1 cellular context compared by ENCODE assay signal in the genomic region with DNA sequence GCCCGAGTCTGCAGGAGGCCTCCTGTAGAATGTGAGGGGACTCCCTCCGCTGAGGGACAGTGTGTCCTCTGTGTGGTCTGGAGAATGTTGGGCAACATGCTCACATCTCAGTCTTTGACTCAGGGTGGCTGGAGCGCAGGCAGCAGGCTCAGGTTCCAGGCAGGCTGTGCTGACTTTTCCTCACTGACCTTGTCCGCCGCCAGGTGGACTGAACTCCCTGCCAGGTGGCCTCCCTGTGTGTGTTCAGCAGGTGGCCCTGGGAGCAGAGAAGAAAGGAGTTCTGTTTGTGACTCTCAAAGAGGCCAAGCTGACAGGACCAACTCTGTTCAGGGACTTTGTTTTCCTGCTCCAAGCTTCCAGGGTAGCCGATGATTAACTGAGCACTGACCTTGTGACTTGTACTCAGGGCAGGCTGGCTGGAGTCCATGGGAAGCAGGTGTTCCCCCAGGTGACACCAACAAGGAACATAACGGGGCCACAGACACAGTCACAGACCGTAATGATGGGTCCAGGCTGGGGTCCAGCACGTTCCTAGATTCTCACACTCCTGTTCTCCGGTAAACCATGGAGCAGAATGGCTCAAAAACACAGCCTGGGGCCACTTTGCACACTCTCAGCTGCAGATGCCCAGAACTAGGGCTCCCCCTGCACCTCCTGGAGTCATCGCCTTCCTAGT.
TF ChIP-seq lines count a peak whose summit lies in the region.

No MANE protein-coding gene starts in this region.

TF ChIP-seq in HepG2, 621 proteins besides CTCF, POLR2A, EP300 and RAD21 (continued from another document and continues in another):
- TF ChIP-seq ZNF280B (CRISPR knock-in tag; IDR thresholded peaks at IDR 0.05; ENCODE audit: borderline replicate concordance) (peak; percentile 88), MAF1 (CRISPR knock-in tag; IDR thresholded peaks at IDR 0.05; ENCODE audit: borderline replicate concordance) (no peak), ZBTB4 (CRISPR knock-in tag; IDR thresholded peaks at IDR 0.05; ENCODE audit: borderline replicate concordance) (no peak), ZNF720 (CRISPR knock-in tag; IDR thresholded peaks at IDR 0.05) (no peak), SP2 (CRISPR knock-in tag; IDR thresholded peaks at IDR 0.05) (no peak), ZNF660 (CRISPR knock-in tag; IDR thresholded peaks at IDR 0.05; ENCODE audit: borderline replicate concordance, low read depth) (no peak), KMT2A (CRISPR knock-in tag; IDR thresholded peaks at IDR 0.05) (peak; percentile 52; the same call in 1 of the 2 replicates), THRA (CRISPR knock-in tag; IDR thresholded peaks at IDR 0.05; ENCODE audit: borderline replicate concordance) (peak; percentile 48; the same call in 1 of the 2 replicates), CENPT (CRISPR knock-in tag; IDR thresholded peaks at IDR 0.05; ENCODE audit: low read depth) (no peak), SP140L (CRISPR knock-in tag; IDR thresholded peaks at IDR 0.05; ENCODE audit: borderline replicate concordance) (no peak), FOXO4 (CRISPR knock-in tag; conservative IDR thresholded peaks at IDR 0.05) (no peak), DNMT1 (CRISPR knock-in tag; IDR thresholded peaks at IDR 0.05) (no peak), MYPOP (CRISPR knock-in tag; IDR thresholded peaks at IDR 0.05) (0 out of 2 replicates have a peak, but pooled peaks have one; percentile 26), ZBTB39 (CRISPR knock-in tag; IDR thresholded peaks at IDR 0.05) (no peak), ZNF879 (CRISPR knock-in tag; IDR thresholded peaks at IDR 0.05) (no peak; the same call in 1 of the 2 replicates), ZBTB44 (CRISPR knock-in tag; IDR thresholded peaks at IDR 0.05) (no peak), CEBPZ (IDR thresholded peaks at IDR 0.05; ENCODE audit: low read length) (no peak), FOXK1 (CRISPR knock-in tag; IDR thresholded peaks at IDR 0.05; ENCODE audit: borderline replicate concordance, low read depth) (no peak), REXO4 (CRISPR knock-in tag; IDR thresholded peaks at IDR 0.05; ENCODE audit: borderline replicate concordance) (no peak), ZBTB2 (CRISPR knock-in tag; IDR thresholded peaks at IDR 0.05; ENCODE audit: low read depth) (no peak), YY1 (IDR thresholded peaks at IDR 0.05; ENCODE audit: insufficient read depth, insufficient replicate concordance, low read depth, low read length) (no peak), TP53 (CRISPR knock-in tag; conservative IDR thresholded peaks at IDR 0.05) (no peak), KDM5B (CRISPR knock-in tag; IDR thresholded peaks at IDR 0.05; ENCODE audit: borderline replicate concordance) (peak; percentile 40; the same call in 1 of the 2 replicates), ETV5 (CRISPR knock-in tag; IDR thresholded peaks at IDR 0.05; ENCODE audit: borderline replicate concordance) (no peak), HDAC6 (IDR thresholded peaks at IDR 0.05; ENCODE audit: low read depth, low read length) (no peak)
- TF ChIP-seq, protein P1, sequence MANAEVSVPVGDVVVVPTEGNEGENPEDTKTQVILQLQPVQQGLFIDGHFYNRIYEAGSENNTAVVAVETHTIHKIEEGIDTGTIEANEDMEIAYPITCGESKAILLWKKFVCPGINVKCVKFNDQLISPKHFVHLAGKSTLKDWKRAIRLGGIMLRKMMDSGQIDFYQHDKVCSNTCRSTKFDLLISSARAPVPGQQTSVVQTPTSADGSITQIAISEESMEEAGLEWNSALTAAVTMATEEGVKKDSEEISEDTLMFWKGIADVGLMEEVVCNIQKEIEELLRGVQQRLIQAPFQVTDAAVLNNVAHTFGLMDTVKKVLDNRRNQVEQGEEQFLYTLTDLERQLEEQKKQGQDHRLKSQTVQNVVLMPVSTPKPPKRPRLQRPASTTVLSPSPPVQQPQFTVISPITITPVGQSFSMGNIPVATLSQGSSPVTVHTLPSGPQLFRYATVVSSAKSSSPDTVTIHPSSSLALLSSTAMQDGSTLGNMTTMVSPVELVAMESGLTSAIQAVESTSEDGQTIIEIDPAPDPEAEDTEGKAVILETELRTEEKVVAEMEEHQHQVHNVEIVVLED (CRISPR knock-in tag; IDR thresholded peaks at IDR 0.05; ENCODE audit: borderline replicate concordance) = peak; percentile 27; the same call in 1 of the 2 replicates
- TF ChIP-seq, protein P2, sequence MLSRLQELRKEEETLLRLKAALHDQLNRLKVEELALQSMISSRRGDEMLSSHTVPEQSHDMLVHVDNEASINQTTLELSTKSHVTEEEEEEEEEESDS (CRISPR knock-in tag; IDR thresholded peaks at IDR 0.05; ENCODE audit: borderline replicate concordance) = no peak
